In genomic region chr4:2761035-2761923, GRCh38 we compare ENCODE assay signal across 13 cellular contexts. TPM values are rescaled to one million over a fixed set of nuclear protein-coding genes. Genes with fewer than 3 reads are reported as not detected.
DNase-seq lines count a peak whose midpoint lies in the region; TF ChIP-seq lines count a peak whose summit lies in the region.
"Had no signal": no experiment of that assay in that cellular context is flagged by ENCODE, and none has a peak within 500 bp of the region (broad histone marks: within the 10 kb centered on the region; RNA-seq: fewer than 3 reads in every experiment).

No MANE protein-coding gene starts in this region.

- H3K4me1 ChIP-seq in mammary epithelial cell (ENCODE audit: insufficient read depth, low read length) (peaks cover 15% of the 10 kb centered on the region), hepatocyte (ENCODE audit: insufficient read depth) (peaks cover 26% of the 10 kb centered on the region), stomach (peaks cover 22 to 58% (median 40%) of the 10 kb centered on the region in 4 donors), esophagus muscularis mucosa (peaks cover 7 to 25% (median 20%) of the 10 kb centered on the region in 4 donors), OCI-LY7 (ENCODE audit: insufficient read depth, low read length, poor library complexity, severe bottlenecking) (peaks cover 12% of the 10 kb centered on the region)

- no peaks in the 10 kb centered on the region for H4K20me1 ChIP-seq in mammary epithelial cell (ENCODE audit: insufficient read depth, low read length)
- H4K20me1 ChIP-seq in hepatocyte (ENCODE audit: insufficient read depth, poor library complexity, severe bottlenecking): no peaks in the 10 kb centered on the region
- H4K20me1 ChIP-seq in OCI-LY7 (ENCODE audit: insufficient read depth, low read length): no peaks in the 10 kb centered on the region

- H3K4me2 ChIP-seq in mammary epithelial cell (ENCODE audit: insufficient read depth, low read depth, low read length) (no peak overlapping the region), hepatocyte (peak overlapping the region; percentile 61), OCI-LY7 (ENCODE audit: low read length) (no peak overlapping the region)

- no peak overlapping the region for H3K4me3 ChIP-seq in mammary epithelial cell (replicated peaks in 1 of 3; ENCODE audit: insufficient read depth in 1 of 3, low read depth in 2 of 3, low read length in 3 of 3)
- no peak overlapping the region for H3K4me3 ChIP-seq in hepatocyte
- H3K4me3 ChIP-seq in stomach: no peak overlapping the region
- no peak overlapping the region for H3K4me3 ChIP-seq in esophagus muscularis mucosa
- no peak overlapping the region for H3K4me3 ChIP-seq in OCI-LY7 (ENCODE audit: low read depth, low read length, poor library complexity, severe bottlenecking)
- H3K4me3 ChIP-seq: esophagus squamous epithelium, SJSA1 had no signal

- H3K36me3 Mint-ChIP-seq in MCF 10A (ENCODE audit: insufficient read depth, unreplicated experiment): no peaks in the 10 kb centered on the region
- H3K36me3 Mint-ChIP-seq: CD8-positive, alpha-beta memory T cell had no signal

- TF ChIP-seq EP300 in stomach (IDR thresholded peaks at IDR 0.05) (no peak), esophagus muscularis mucosa (IDR thresholded peaks at IDR 0.05) (no peak)

- H3K27me3 Mint-ChIP-seq in MCF 10A (ENCODE audit: insufficient read depth, unreplicated experiment): no peaks in the 10 kb centered on the region

- H3K4me1 Mint-ChIP-seq in MCF 10A (ENCODE audit: insufficient read depth, unreplicated experiment): peaks cover 7% of the 10 kb centered on the region

- no peak overlapping the region for H2AFZ ChIP-seq in mammary epithelial cell (ENCODE audit: low read depth, low read length)
- H2AFZ ChIP-seq in hepatocyte: no peak overlapping the region
- no peak overlapping the region for H2AFZ ChIP-seq in OCI-LY7 (ENCODE audit: low read length)

- in situ Hi-C loops in mammary epithelial cell (cut with MboI; ENCODE audit: low sequenced_read_pairs in 2 of 2): loop anchor here in 1 of 2 donors (10.0 to 25.0 kb wide), 2 partner anchors 176 to 274 kb away; no protein-coding TSS in a partner anchor

- H3K36me3 ChIP-seq in mammary epithelial cell (ENCODE audit: insufficient read depth, low read length): no peaks in the 10 kb centered on the region
- H3K36me3 ChIP-seq in hepatocyte (replicated peaks; ENCODE audit: insufficient read depth, low read depth): no peaks in the 10 kb centered on the region
- no peaks in the 10 kb centered on the region for H3K36me3 ChIP-seq in stomach
- H3K36me3 ChIP-seq in esophagus muscularis mucosa: no peaks in the 10 kb centered on the region
- H3K36me3 ChIP-seq in OCI-LY7 (ENCODE audit: insufficient read depth, low read length): no peaks in the 10 kb centered on the region
- H3K36me3 ChIP-seq: esophagus squamous epithelium, SJSA1 had no signal

- no peak overlapping the region for H3K27ac Mint-ChIP-seq in MCF 10A (ENCODE audit: low read depth, unreplicated experiment)
- H3K27ac Mint-ChIP-seq: activated T-cell treated with anti-CD3 and anti-CD28 coated beads, Interleukin-2, amount 50 U/mL, for 72 hours had no signal

- no peak for TF ChIP-seq POLR2A in stomach (IDR thresholded peaks at IDR 0.05)
- no peak for TF ChIP-seq POLR2A in esophagus muscularis mucosa (IDR thresholded peaks at IDR 0.05; ENCODE audit: low read depth)

- CTCF ChIA-PET in MCF 10A (lab: Yijun Ruan, JAX): interaction anchor here (1.0 to 1.5 kb wide), 4 partner anchors 14 to 201 kb away, joined by 3 to 6 read pairs (median 4); no protein-coding TSS in a partner anchor
- CTCF ChIA-PET in mammary epithelial cell (lab: Charles Lee; ENCODE audit: low non-redundant PET): no interaction called here
- CTCF ChIA-PET in OCI-LY7 (lab: Charles Lee; ENCODE audit: unreplicated experiment): no interaction called here

- H3K27me3 ChIP-seq in mammary epithelial cell (ENCODE audit: insufficient read depth, low read length) (no peaks in the 10 kb centered on the region), hepatocyte (no peaks in the 10 kb centered on the region), stomach (no peaks in the 10 kb centered on the region), esophagus muscularis mucosa (no peaks in the 10 kb centered on the region)
- H3K27me3 ChIP-seq: esophagus squamous epithelium, SJSA1 had no signal

- DNase-seq in MCF 10A (ENCODE audit: unreplicated experiment): peak; percentile 45
- no peak for DNase-seq in mammary epithelial cell
- peak; percentile 52 for DNase-seq in SW480 (ENCODE audit: low spot score)
- DNase-seq in hepatocyte (ENCODE audit: low spot score): peak; percentile 80
- peak; percentile 90 for DNase-seq in stomach
- DNase-seq in esophagus muscularis mucosa (ENCODE audit: extremely low spot score): no peak
- no peak for DNase-seq in OCI-LY7 (ENCODE audit: low spot score)
- no peak for DNase-seq in T-helper 9 cell
- DNase-seq: CD8-positive, alpha-beta memory T cell; esophagus squamous epithelium; NCI-H1105 had no signal

- TF ChIP-seq CTCF in MCF 10A (IDR thresholded peaks at IDR 0.05; ENCODE audit: unreplicated experiment) (no peak), mammary epithelial cell (conservative IDR thresholded peaks at IDR 0.05 in 1 of 2, IDR thresholded peaks at IDR 0.05 in 1 of 2; ENCODE audit: extremely low read depth in 1 of 2, insufficient read depth in 1 of 2, low read depth in 1 of 2, low read length in 2 of 2) (no peak), hepatocyte (IDR thresholded peaks at IDR 0.05; ENCODE audit: poor library complexity) (no peak), stomach (IDR thresholded peaks at IDR 0.05) (peak in 1 of 7 experiments; percentile 24), esophagus muscularis mucosa (IDR thresholded peaks at IDR 0.05) (peak in 1 of 3 experiments; percentile 4), OCI-LY7 (conservative IDR thresholded peaks at IDR 0.05; ENCODE audit: low read length) (no peak)

- no peak overlapping the region for H3K9ac ChIP-seq in mammary epithelial cell (ENCODE audit: insufficient read depth, low read length)

- dilution Hi-C loops in mammary epithelial cell (cut with HindIII; ENCODE audit: low sequenced_read_pairs): loop anchor here (5.0 kb wide), 1 partner anchor 71 kb away; no protein-coding TSS in a partner anchor

- H3K9me2 ChIP-seq in hepatocyte (replicated peaks; ENCODE audit: insufficient read depth) (no peaks in the 10 kb centered on the region), OCI-LY7 (ENCODE audit: insufficient read depth, low read length) (no peaks in the 10 kb centered on the region)

- H3K27ac ChIP-seq in mammary epithelial cell (ENCODE audit: insufficient read depth, low read depth, low read length): no peak overlapping the region
- peak overlapping the region; percentile 98 for H3K27ac ChIP-seq in hepatocyte
- peak overlapping the region; percentile 68 to 90 (median 88) for H3K27ac ChIP-seq in stomach
- H3K27ac ChIP-seq in esophagus muscularis mucosa (replicated peaks in 1 of 4): no peak overlapping the region
- H3K27ac ChIP-seq in OCI-LY7 (ENCODE audit: low read depth, low read length, poor library complexity, severe bottlenecking): no peak overlapping the region
- H3K27ac ChIP-seq: SJSA1 had no signal

- H3K9me3 ChIP-seq in mammary epithelial cell (replicated peaks; ENCODE audit: insufficient read depth, low read length) (no peaks in the 10 kb centered on the region), hepatocyte (ENCODE audit: low read depth) (no peaks in the 10 kb centered on the region), stomach (no peaks in the 10 kb centered on the region), esophagus muscularis mucosa (no peaks in the 10 kb centered on the region), OCI-LY7 (ENCODE audit: low read length) (no peaks in the 10 kb centered on the region)
- H3K9me3 ChIP-seq: esophagus squamous epithelium, SJSA1 had no signal

- POLR2A ChIA-PET in MCF 10A (lab: Yijun Ruan, JAX) (interaction anchor here (0.6 to 3.1 kb wide), 7 partner anchors 37 to 175 kb away, joined by 3 to 27 read pairs (median 3); no protein-coding TSS in a partner anchor), OCI-LY7 (lab: Charles Lee) (interaction anchor here (3.1 kb wide), 1 partner anchor 25 kb away, joined by 10 read pairs; no protein-coding TSS in a partner anchor)

- H3K79me2 ChIP-seq in mammary epithelial cell (ENCODE audit: insufficient read depth, low read length): no peaks in the 10 kb centered on the region
- H3K79me2 ChIP-seq in hepatocyte: no peaks in the 10 kb centered on the region
- no peaks in the 10 kb centered on the region for H3K79me2 ChIP-seq in OCI-LY7 (ENCODE audit: insufficient read depth, low read depth, low read length)

- H3K9me3 Mint-ChIP-seq in MCF 10A (ENCODE audit: unreplicated experiment): no peaks in the 10 kb centered on the region
- H3K9me3 Mint-ChIP-seq: activated T-cell treated with anti-CD3 and anti-CD28 coated beads, Interleukin-2, amount 50 U/mL, for 72 hours; CD8-positive, alpha-beta memory T cell had no signal

- intact Hi-C loops in MCF 10A (cut with micrococcal nuclease): no loop called here
- intact Hi-C loops in mammary epithelial cell (cut with micrococcal nuclease): loop anchor here (5.0 kb wide), 1 partner anchor 81 kb away; the partner anchor contains the start of gene ADD1
- intact Hi-C loops in stomach (cut with DNase I; ENCODE audit: low total_unique reads): loop anchor here (10.0 kb wide), 2 partner anchors 174 to 274 kb away; no protein-coding TSS in a partner anchor
- intact Hi-C loops in esophagus muscularis mucosa (cut with DNase I): loop anchor here (10.0 kb wide), 3 partner anchors 174 to 274 kb away; partner anchors contain the start of genes GRK4 and NOP14
- intact Hi-C loops in OCI-LY7 (cut with micrococcal nuclease; ENCODE audit: unreplicated experiment): no loop called here

- WGBS in mammary epithelial cell (ENCODE audit: low coverage, missing lambda C conversion rate): 70% methylated on average over 11 of the region's 14 CpGs
- WGBS in hepatocyte (ENCODE audit: low lambda C conversion rate, missing lambda C conversion rate): 61% methylated on average over 14 of the region's 14 CpGs
- WGBS in stomach, 5 donors: 25 to 57% (median 41%) methylated on average over 9 to 14 of the region's 14 CpGs
- 88% methylated on average over 12 of the region's 14 CpGs for whole genome bisulfite sequencing in esophagus muscularis mucosa

- no TSS peak for BruUV-seq in MCF 10A (replicated peaks; lab: Mats Ljungman, UMichigan)
- BruUV-seq in mammary epithelial cell (replicated peaks; lab: Mats Ljungman, UMichigan): no TSS peak
- BruUV-seq in OCI-LY7 (replicated peaks; lab: Mats Ljungman, UMichigan): no TSS peak

- H3K4me3 Mint-ChIP-seq in MCF 10A (ENCODE audit: unreplicated experiment): no peak overlapping the region
- H3K4me3 Mint-ChIP-seq: activated T-cell treated with anti-CD3 and anti-CD28 coated beads, Interleukin-2, amount 50 U/mL, for 72 hours had no signal

RNA-seq across cellular contexts. Expression of gene TNIP2, which starts 5.1 kb away (rescaled TPM):
- 40.5 and 46.1 TPM in 2 replicates for total RNA-seq in MCF 10A (2022)
- total RNA-seq in mammary epithelial cell: 10 to 100 TPM; 21.8 to 32.5 TPM
- 22.9 TPM for polyA plus RNA-seq in mammary epithelial cell
- polyA minus RNA-seq in mammary epithelial cell: 10.9 TPM
- total RNA-seq in hepatocyte: 38.2 and 42.7 TPM in 2 replicates
- 43.0 and 50.8 TPM in 2 replicates for polyA plus RNA-seq in hepatocyte
- 100 to 1,000 TPM in 2 of 5 donors, 10 to 100 TPM in 3; 18.7 to 194 (median 59.6) TPM for total RNA-seq in stomach
- 10 to 100 TPM; 36.1 to 42.5 (median 37.6) TPM for polyA plus RNA-seq in stomach
- total RNA-seq in esophagus muscularis mucosa: 10 to 100 TPM; 56.1 to 85.5 (median 75.4) TPM
- total RNA-seq in OCI-LY7 (2014; rRNA removed; shearing (Covaris generic)): 32.1 TPM in 2 replicates
- total RNA-seq in OCI-LY7 (2022): 26.2 and 28.3 TPM in 2 replicates

RNA-seq across cellular contexts. Expression of gene SH3BP2, which starts 31.6 kb away (rescaled TPM):
- total RNA-seq in MCF 10A (2022) (48.4 and 57.9 TPM in 2 replicates), mammary epithelial cell (10 to 100 TPM; 14.4 to 26.7 TPM), hepatocyte (15.0 and 25.7 TPM in 2 replicates), stomach (100 to 1,000 TPM in 2 of 5 donors, 10 to 100 TPM in 3; 31.8 to 151 (median 89.9) TPM), esophagus muscularis mucosa (10 to 100 TPM; 25.2 to 34.5 (median 31.5) TPM), OCI-LY7 (2022) (23.8 and 31.6 TPM in 2 replicates)
- polyA plus RNA-seq in mammary epithelial cell (8.4 TPM), hepatocyte (24.3 and 29.6 TPM in 2 replicates), stomach (10 to 100 TPM in 2 of 3 donors, 1 to 10 TPM in 1; 9.0 to 26.7 (median 11.1) TPM)
- polyA minus RNA-seq in mammary epithelial cell: 12.4 TPM
- 6.9 and 10.9 TPM in 2 replicates for total RNA-seq in OCI-LY7 (2014; rRNA removed; shearing (Covaris generic))

Comparison
In these comparisons a context has a peak if more than half of its experiments do, and no peak if none do; other contexts are left out.
1. DNase-seq: peak in MCF 10A (single experiment), SW480 (single experiment), hepatocyte (single experiment) and stomach (single experiment); none in mammary epithelial cell (single experiment), esophagus muscularis mucosa (single experiment), OCI-LY7 (single experiment) and T-helper 9 cell (single experiment).
2. intact Hi-C loops: an anchor here in mammary epithelial cell (5.0 kb wide), stomach (10.0 kb wide) and esophagus muscularis mucosa (10.0 kb wide); none called in MCF 10A and OCI-LY7.
3. H3K27ac ChIP-seq: peak in hepatocyte (single experiment) and stomach (5 of 5); none in mammary epithelial cell (single experiment), esophagus muscularis mucosa (0 of 4) and OCI-LY7 (single experiment).